In genomic region chr14:90381011-90381790, GRCh38 we compare ENCODE assay signal across 9 cellular contexts. TPM values are rescaled to one million over a fixed set of nuclear protein-coding genes. Genes with fewer than 3 reads are reported as not detected.
DNase-seq lines count a peak whose midpoint lies in the region; ATAC-seq lines count a peak whose summit lies in the region.
"Had no signal": no experiment of that assay in that cellular context is flagged by ENCODE, and none has a peak within 500 bp of the region (broad histone marks: within the 10 kb centered on the region; RNA-seq: fewer than 3 reads in every experiment).

No MANE protein-coding gene starts in this region.

- ATAC-seq in GM21390 (IDR thresholded peaks at IDR 0.05; ENCODE audit: unreplicated experiment) (no peak), GM18519 (IDR thresholded peaks at IDR 0.05; ENCODE audit: low FRiP score, unreplicated experiment) (no peak)
- ATAC-seq: naive thymus-derived CD8-positive, alpha-beta T cell had no signal

- peak; percentile 25 for DNase-seq in NCI-H345 (lab: John Stamatoyannopoulos, UW)
- DNase-seq in NCI-H345 treated with DMSO at 0.1 percent for 48 hours (lab: John Stamatoyannopoulos, UW; ENCODE audit: unreplicated experiment), result no peak
- peak in 48 of 58 donors; percentile 27 to 92 (median 58) for DNase-seq in anterior cingulate cortex (lab: John Stamatoyannopoulos, UW)
- peak; percentile 69 for DNase-seq in left kidney (ENCODE audit: low read depth, low spot score)
- peak; percentile 95 for DNase-seq in superior temporal gyrus (ENCODE audit: extremely low spot score)
- no peak for DNase-seq in SK-N-DZ (ENCODE audit: low spot score)

RNA-seq across cellular contexts. Expression of gene CALM1, which starts 15.6 kb away (rescaled TPM):
- polyA plus RNA-seq in SK-N-DZ (2014; cell fraction: cytosol; rRNA removed), result 186 and 236 TPM in 2 replicates
- 125 and 159 TPM in 2 replicates for polyA plus RNA-seq in SK-N-DZ (2014; cell fraction: nucleus; rRNA removed)

RNA-seq across cellular contexts. Expression of gene NRDE2, which starts 49.5 kb away (rescaled TPM):
- 3.9 and 5.4 TPM in 2 replicates for polyA plus RNA-seq in SK-N-DZ (2014; cell fraction: cytosol; rRNA removed)
- polyA plus RNA-seq in SK-N-DZ (2014; cell fraction: nucleus; rRNA removed), result 7.1 and 7.6 TPM in 2 replicates

Comparison
In these comparisons a context has a peak if more than half of its experiments do, and no peak if none do; other contexts are left out.
1. DNase-seq: peak in NCI-H345 (single experiment), anterior cingulate cortex (48 of 58), left kidney (single experiment) and superior temporal gyrus (single experiment); none in NCI-H345 treated with DMSO at 0.1 percent for 48 hours (single experiment) and SK-N-DZ (single experiment).